1 cellular context compared by ENCODE assay signal in the genomic region with DNA sequence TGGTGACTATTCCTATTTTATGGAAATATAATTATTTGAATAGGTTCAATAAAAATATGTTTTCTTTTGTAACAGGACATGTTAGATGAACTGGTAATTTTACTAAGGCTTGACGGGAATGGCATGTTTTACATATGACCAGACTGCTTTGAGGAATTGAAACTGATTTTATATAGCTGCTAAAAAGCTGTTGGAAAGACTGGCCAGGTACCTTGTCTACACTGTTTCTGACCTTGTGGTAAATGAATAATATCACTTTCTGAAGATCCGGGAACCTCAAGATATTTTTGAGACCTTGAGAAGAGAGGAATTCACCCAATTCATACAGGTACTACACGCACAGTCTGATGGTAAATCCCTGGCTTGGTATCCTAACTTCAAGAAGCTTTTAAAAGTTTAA.
TF ChIP-seq lines count a peak whose summit lies in the region.

No MANE protein-coding gene starts in this region.

TF ChIP-seq in GM12878, 131 proteins besides CTCF, POLR2A, EP300 and RAD21 (continued from another document):
- TF ChIP-seq ZBED1 (IDR thresholded peaks at IDR 0.05; ENCODE audit: borderline replicate concordance) (no peak), ZNF217 (IDR thresholded peaks at IDR 0.05) (peak; percentile 72; the same call in 1 of the 2 replicates), TBL1XR1 (IDR thresholded peaks at IDR 0.05; ENCODE audit: low read depth, low read length) (no peak), SIX5 (IDR thresholded peaks at IDR 0.05; ENCODE audit: low read depth, low read length, severe bottlenecking) (no peak), ZNF622 (IDR thresholded peaks at IDR 0.05) (no peak), KDM1A (IDR thresholded peaks at IDR 0.05; ENCODE audit: borderline replicate concordance) (no peak)
TF ChIP-seq in GM12878: peak in this region for 22.
